In the genomic region with DNA sequence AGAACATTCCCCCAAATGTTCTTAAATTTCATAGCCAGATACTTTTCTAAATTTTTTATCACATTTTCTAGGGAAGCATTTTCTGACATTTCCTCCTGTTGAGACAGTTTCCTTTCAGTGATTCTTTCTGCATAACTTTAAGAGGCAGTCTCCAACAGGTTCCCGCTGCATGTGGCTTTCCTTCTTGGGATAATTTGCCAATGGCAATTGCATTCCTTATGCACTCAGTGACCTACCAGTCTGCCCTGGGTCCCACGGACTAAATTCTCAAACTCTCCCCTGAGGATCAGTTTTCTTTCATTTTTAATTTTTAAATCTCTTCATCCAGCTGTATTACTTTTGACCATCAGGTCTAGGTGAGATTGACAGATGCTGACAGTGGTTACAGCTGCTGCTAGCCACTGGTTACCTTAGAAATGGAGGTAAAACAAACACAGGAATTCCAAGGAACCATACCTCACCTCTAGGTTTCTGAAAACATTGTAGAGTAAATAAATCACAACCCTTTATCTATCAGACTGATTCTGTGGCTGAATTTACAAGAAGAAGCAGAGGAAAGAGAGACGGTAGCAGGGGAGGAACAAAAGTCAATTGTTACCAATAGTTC, we compare ENCODE assay signal across 21 cellular contexts.
DNase-seq lines count a peak whose midpoint lies in the region; ATAC-seq, FAIRE-seq and TF ChIP-seq lines count a peak whose summit lies in the region.
"Had no signal": no experiment of that assay in that cellular context is flagged by ENCODE, and none has a peak within 500 bp of the region (broad histone marks: within the 10 kb centered on the region; RNA-seq: fewer than 3 reads in every experiment).

No MANE protein-coding gene starts in this region.

- DNase-seq in H7 (peak; percentile 41), WTC11 (ENCODE audit: low spot score) (no peak), left kidney (ENCODE audit: low read depth, low spot score) (peak; percentile 12), progenitor cell of endocrine pancreas (ENCODE audit: low spot score, unreplicated experiment) (no peak), urothelium cell line (ENCODE audit: low spot score) (no peak), colonic mucosa (no peak)
- DNase-seq: GDM1, KBM-7, MM.1S, NCI-H1048, NCI-H1417 treated with DMSO at 0.1 percent for 48 hours, NCI-H187, NCI-H446 treated with DMSO at 0.1 percent for 48 hours, NCI-H526 treated with DMSO at 0.1 percent for 48 hours, SHP77 treated with DMSO at 0.1 percent for 48 hours had no signal

- H3K36me3 ChIP-seq in H7 (replicated peaks; ENCODE audit: control insufficient read depth, insufficient read depth, low read length) (no peaks in the 10 kb centered on the region), colonic mucosa (no peaks in the 10 kb centered on the region)

- peak; percentile 83 for ATAC-seq in WTC11
- no peak for ATAC-seq in HG02623 (IDR thresholded peaks at IDR 0.05; ENCODE audit: unreplicated experiment)

- H3K4me3 ChIP-seq in H7 (ENCODE audit: insufficient read depth, low read depth, low read length) (no peak overlapping the region), colonic mucosa (no peak overlapping the region)
- H3K4me3 ChIP-seq: SK-N-MC had no signal

- no peaks in the 10 kb centered on the region for H3K9me3 ChIP-seq in colonic mucosa

- TF ChIP-seq CTCF in WTC11 (IDR thresholded peaks at IDR 0.05) (no peak), progenitor cell of endocrine pancreas (IDR thresholded peaks at IDR 0.05; ENCODE audit: unreplicated experiment) (no peak), colonic mucosa (IDR thresholded peaks at IDR 0.05) (no peak)

- H3K27ac ChIP-seq in colonic mucosa: no peak overlapping the region
- H3K27ac ChIP-seq: RWPE1, SK-N-MC had no signal

- H3K4me1 Mint-ChIP-seq in WTC11 (peaks cover 37% of the 10 kb centered on the region), progenitor cell of endocrine pancreas (ENCODE audit: low read depth) (peaks cover 24% of the 10 kb centered on the region)
- H3K4me1 Mint-ChIP-seq: CD14-positive monocyte had no signal

- H3K36me3 Mint-ChIP-seq in WTC11: peaks cover 3% of the 10 kb centered on the region; the same call in 1 of the 2 replicates
- no peaks in the 10 kb centered on the region for H3K36me3 Mint-ChIP-seq in progenitor cell of endocrine pancreas (ENCODE audit: insufficient read depth)
- H3K36me3 Mint-ChIP-seq: CD14-positive monocyte had no signal

- intact Hi-C loops in colonic mucosa (cut with DNase I): no loop called here

- no peaks in the 10 kb centered on the region for H3K27me3 ChIP-seq in H7 (ENCODE audit: control insufficient read depth, insufficient read depth, low read length)
- no peaks in the 10 kb centered on the region for H3K27me3 ChIP-seq in colonic mucosa

- H3K4me3 Mint-ChIP-seq in WTC11 (no peak overlapping the region), progenitor cell of endocrine pancreas (ENCODE audit: low read depth) (no peak overlapping the region)
- H3K4me3 Mint-ChIP-seq: CD14-positive monocyte had no signal

- H3K4me1 ChIP-seq in colonic mucosa: no peaks in the 10 kb centered on the region

- H3K27me3 Mint-ChIP-seq in WTC11 (ENCODE audit: low read depth): no peaks in the 10 kb centered on the region
- no peaks in the 10 kb centered on the region for H3K27me3 Mint-ChIP-seq in progenitor cell of endocrine pancreas

- H3K9me3 Mint-ChIP-seq in WTC11 (peaks cover 4% of the 10 kb centered on the region), progenitor cell of endocrine pancreas (ENCODE audit: low read depth) (no peaks in the 10 kb centered on the region)

- FAIRE-seq in urothelium cell line (lab: Jason Lieb, UNC): no peak
- FAIRE-seq: A204.1, GM18507 had no signal

- H3K27ac Mint-ChIP-seq in WTC11 (peak overlapping the region; percentile 79), progenitor cell of endocrine pancreas (peak overlapping the region; percentile 81)
- H3K27ac Mint-ChIP-seq: CD14-positive monocyte had no signal

- CTCF ChIA-PET in WTC11 (lab: Charles Lee): interaction anchor here (0.7 to 3.3 kb wide), 13 partner anchors 12 to 457 kb away, joined by 3 to 31 read pairs (median 4); no protein-coding TSS in a partner anchor

- H3K9ac ChIP-seq in colonic mucosa (ENCODE audit: low read depth in 2 of 2, low read length in 2 of 2): no peak overlapping the region

- POLR2A ChIA-PET in WTC11 (lab: Charles Lee): no interaction called here

TF ChIP-seq in WTC11, 78 proteins besides CTCF, POLR2A, EP300 and RAD21:
- TF ChIP-seq ESRRA (CRISPR knock-in tag; IDR thresholded peaks at IDR 0.05; ENCODE audit: borderline replicate concordance): no peak
- TF ChIP-seq, protein P1, sequence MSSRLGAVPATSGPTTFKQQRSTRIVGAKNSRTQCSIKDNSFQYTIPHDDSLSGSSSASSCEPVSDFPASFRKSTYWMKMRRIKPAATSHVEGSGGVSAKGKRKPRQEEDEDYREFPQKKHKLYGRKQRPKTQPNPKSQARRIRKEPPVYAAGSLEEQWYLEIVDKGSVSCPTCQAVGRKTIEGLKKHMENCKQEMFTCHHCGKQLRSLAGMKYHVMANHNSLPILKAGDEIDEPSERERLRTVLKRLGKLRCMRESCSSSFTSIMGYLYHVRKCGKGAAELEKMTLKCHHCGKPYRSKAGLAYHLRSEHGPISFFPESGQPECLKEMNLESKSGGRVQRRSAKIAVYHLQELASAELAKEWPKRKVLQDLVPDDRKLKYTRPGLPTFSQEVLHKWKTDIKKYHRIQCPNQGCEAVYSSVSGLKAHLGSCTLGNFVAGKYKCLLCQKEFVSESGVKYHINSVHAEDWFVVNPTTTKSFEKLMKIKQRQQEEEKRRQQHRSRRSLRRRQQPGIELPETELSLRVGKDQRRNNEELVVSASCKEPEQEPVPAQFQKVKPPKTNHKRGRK (CRISPR knock-in tag; IDR thresholded peaks at IDR 0.05; ENCODE audit: borderline replicate concordance): no peak
- TF ChIP-seq IRF2 (CRISPR knock-in tag; IDR thresholded peaks at IDR 0.05; ENCODE audit: borderline replicate concordance, low read depth): no peak
- TF ChIP-seq TP53 (CRISPR knock-in tag; IDR thresholded peaks at IDR 0.05): no peak
- no peak for TF ChIP-seq MXD4 (CRISPR knock-in tag; IDR thresholded peaks at IDR 0.05; ENCODE audit: borderline replicate concordance)

Comparison
In these comparisons a context has a peak if more than half of its experiments do, and no peak if none do; other contexts are left out.
1. DNase-seq: peak in H7 (single experiment) and left kidney (single experiment); none in WTC11 (single experiment), progenitor cell of endocrine pancreas (single experiment), urothelium cell line (single experiment) and colonic mucosa (single experiment).